ENCODE assay signal across 8 cellular contexts in genomic region chr19:40190891-40191835, GRCh38.
DNase-seq lines count a peak whose midpoint lies in the region; ATAC-seq lines count a peak whose summit lies in the region.

MAP3K10 (plus strand) TSS chr19:40191426; CDS start chr19:40192032, 606 bp downstream.

- ATAC-seq in HG02970 (IDR thresholded peaks at IDR 0.05; ENCODE audit: low FRiP score, unreplicated experiment) = peak; percentile 69
- ATAC-seq in activated CD4-positive, CD25-positive, alpha-beta regulatory T cell treated with anti-CD3 and anti-CD28 coated beads, Interleukin-2, amount 50 U/mL, for 24 hours = peak; percentile 88 to 91

- DNase-seq in NCI-H446 (lab: John Stamatoyannopoulos, UW) (peak; percentile 32 to 75), NCI-H446 treated with DMSO at 0.1 percent for 48 hours (lab: John Stamatoyannopoulos, UW) (no peak), NCI-H2196 treated with DMSO at 0.1 percent for 48 hours (lab: John Stamatoyannopoulos, UW; ENCODE audit: unreplicated experiment) (peak; percentile 7), cerebellar cortex (ENCODE audit: low spot score) (peak; percentile 66), kidney glomerular epithelial cell (lab: John Stamatoyannopoulos, UW) (peak; percentile 62)
- DNase-seq in stimulated activated CD4-positive, alpha-beta T cell treated with anti-CD3 and anti-CD28 coated beads, Interleukin-1b, Interleukin-23, amount 100 ng/mL, for 1 hour (ENCODE audit: low read depth in 2 of 2) = peak; percentile 13 to 61
